In genomic region chr6:111849298-111849697, GRCh38 we compare ENCODE assay signal across 20 cellular contexts. TPM values are rescaled to one million over a fixed set of nuclear protein-coding genes. Genes with fewer than 3 reads are reported as not detected.
A peak's percentile ranks its signal among the peaks of the same experiment; 100 is the strongest.
DNase-seq lines count a peak whose midpoint lies in the region; ATAC-seq and TF ChIP-seq lines count a peak whose summit lies in the region.
"Had no signal": no experiment of that assay in that cellular context is flagged by ENCODE, and none has a peak within 500 bp of the region (broad histone marks: within the 10 kb centered on the region; RNA-seq: fewer than 3 reads in every experiment).

No MANE protein-coding gene starts in this region.

- H3K4me1 ChIP-seq in mammary epithelial cell (ENCODE audit: insufficient read depth, low read length): peaks cover 9% of the 10 kb centered on the region

- no peak overlapping the region for H3K4me3 ChIP-seq in mammary epithelial cell (replicated peaks in 1 of 3; ENCODE audit: insufficient read depth in 1 of 3, low read depth in 2 of 3, low read length in 3 of 3)
- H3K4me3 ChIP-seq: GM12878 had no signal

- H3K27me3 Mint-ChIP-seq in activated CD4-positive, alpha-beta T cell treated with anti-CD3 and anti-CD28 coated beads, Interleukin-2, amount 10 ng/mL, durations not matched to agents 7 days and 5 days: no peaks in the 10 kb centered on the region
- H3K27me3 Mint-ChIP-seq in CD4-positive, alpha-beta T cell: no peaks in the 10 kb centered on the region
- no peaks in the 10 kb centered on the region for H3K27me3 Mint-ChIP-seq in activated naive CD8-positive, alpha-beta T cell treated with anti-CD3 and anti-CD28 coated beads for 36 hours
- H3K27me3 Mint-ChIP-seq in immature natural killer cell (ENCODE audit: low read depth in 3 of 3) (peaks cover 4 to 34% (median 14%) of the 10 kb centered on the region in 3 donors), mesothelial cell of epicardium (ENCODE audit: low read depth) (no peaks in the 10 kb centered on the region)

- H3K4me1 Mint-ChIP-seq in activated CD4-positive, alpha-beta T cell treated with anti-CD3 and anti-CD28 coated beads, Interleukin-2, amount 10 ng/mL, durations not matched to agents 7 days and 5 days: peaks cover 51% of the 10 kb centered on the region
- peaks cover 55% of the 10 kb centered on the region for H3K4me1 Mint-ChIP-seq in CD4-positive, alpha-beta T cell (ENCODE audit: low read depth)
- H3K4me1 Mint-ChIP-seq in activated naive CD8-positive, alpha-beta T cell treated with anti-CD3 and anti-CD28 coated beads for 36 hours: peaks cover 51% of the 10 kb centered on the region
- H3K4me1 Mint-ChIP-seq in immature natural killer cell (peaks cover 0 to 96% of the 10 kb centered on the region in 2 donors), mesothelial cell of epicardium (peaks cover 42% of the 10 kb centered on the region)

- H2AFZ ChIP-seq in mammary epithelial cell (ENCODE audit: low read depth, low read length): no peak overlapping the region

- TF ChIP-seq CTCF in CD4-positive, alpha-beta T cell (IDR thresholded peaks at IDR 0.05): no peak
- TF ChIP-seq CTCF in mammary epithelial cell (conservative IDR thresholded peaks at IDR 0.05 in 1 of 2, IDR thresholded peaks at IDR 0.05 in 1 of 2; ENCODE audit: extremely low read depth in 1 of 2, insufficient read depth in 1 of 2, low read depth in 1 of 2, low read length in 2 of 2) (no peak), mesothelial cell of epicardium (IDR thresholded peaks at IDR 0.05; ENCODE audit: unreplicated experiment) (no peak)

- dilution Hi-C loops in mammary epithelial cell (cut with HindIII; ENCODE audit: low sequenced_read_pairs): no loop called here

- H3K79me2 ChIP-seq in mammary epithelial cell (ENCODE audit: insufficient read depth, low read length): peaks cover 75% of the 10 kb centered on the region

- no peaks in the 10 kb centered on the region for H3K9me3 Mint-ChIP-seq in activated CD4-positive, alpha-beta T cell treated with anti-CD3 and anti-CD28 coated beads, Interleukin-2, amount 10 ng/mL, durations not matched to agents 7 days and 5 days
- no peaks in the 10 kb centered on the region for H3K9me3 Mint-ChIP-seq in CD4-positive, alpha-beta T cell
- H3K9me3 Mint-ChIP-seq in activated naive CD8-positive, alpha-beta T cell treated with anti-CD3 and anti-CD28 coated beads for 36 hours: no peaks in the 10 kb centered on the region
- H3K9me3 Mint-ChIP-seq in immature natural killer cell (no peaks in the 10 kb centered on the region), mesothelial cell of epicardium (no peaks in the 10 kb centered on the region)

- peaks cover 57% of the 10 kb centered on the region for H3K36me3 Mint-ChIP-seq in activated CD4-positive, alpha-beta T cell treated with anti-CD3 and anti-CD28 coated beads, Interleukin-2, amount 10 ng/mL, durations not matched to agents 7 days and 5 days (ENCODE audit: low read depth)
- H3K36me3 Mint-ChIP-seq in CD4-positive, alpha-beta T cell (ENCODE audit: low read depth): peaks cover 54% of the 10 kb centered on the region
- peaks cover 73% of the 10 kb centered on the region for H3K36me3 Mint-ChIP-seq in activated naive CD8-positive, alpha-beta T cell treated with anti-CD3 and anti-CD28 coated beads for 36 hours
- peaks cover 0 to 4% (median 3%) of the 10 kb centered on the region in 3 donors for H3K36me3 Mint-ChIP-seq in immature natural killer cell
- no peaks in the 10 kb centered on the region for H3K36me3 Mint-ChIP-seq in mesothelial cell of epicardium

- DNase-seq in activated CD4-positive, alpha-beta T cell treated with anti-CD3 and anti-CD28 coated beads, Interleukin-2, amount 10 ng/mL, durations not matched to agents 7 days and 5 days: no peak
- DNase-seq in activated CD4-positive, alpha-beta T cell treated with anti-CD3 and anti-CD28 coated beads for 48 hours: no peak
- DNase-seq in CD4-positive, alpha-beta T cell: no peak
- no peak for DNase-seq in activated naive CD8-positive, alpha-beta T cell treated with anti-CD3 and anti-CD28 coated beads for 36 hours
- DNase-seq in immature natural killer cell (no peak), ecto neural progenitor cell (ENCODE audit: low spot score) (no peak), mammary epithelial cell (no peak), mesothelial cell of epicardium (ENCODE audit: low spot score in 2 of 2, unreplicated experiment in 2 of 2) (no peak)
- DNase-seq: activated CD4-positive, alpha-beta T cell treated with anti-CD3 and anti-CD28 coated beads for 4 hours; BE2C; DMS153; foreskin keratinocyte; GF-D8; kidney glomerular epithelial cell; mesenchymal stem cell; NCI-H1105; NCI-H2081 treated with DMSO at 0.1 percent for 48 hours; NCI-H510A treated with DMSO at 0.1 percent for 48 hours; stimulated activated CD4-positive, alpha-beta T cell treated with anti-CD3 and anti-CD28 coated beads, Interleukin-4, amount 100 ng/mL, for 4 hours had no signal

- no peak overlapping the region for H3K4me2 ChIP-seq in mammary epithelial cell (ENCODE audit: insufficient read depth, low read depth, low read length)

- 95% methylated on average over 5 of the region's 5 CpGs for WGBS in mammary epithelial cell (ENCODE audit: low coverage, missing lambda C conversion rate)

- no peak for ATAC-seq in CD4-positive, alpha-beta T cell (ENCODE audit: poor library complexity)
- ATAC-seq: foreskin keratinocyte, GM12878 had no signal

- no peak overlapping the region for H3K9ac ChIP-seq in mammary epithelial cell (ENCODE audit: insufficient read depth, low read length)

- no peak overlapping the region for H3K4me3 Mint-ChIP-seq in activated CD4-positive, alpha-beta T cell treated with anti-CD3 and anti-CD28 coated beads, Interleukin-2, amount 10 ng/mL, durations not matched to agents 7 days and 5 days
- H3K4me3 Mint-ChIP-seq in CD4-positive, alpha-beta T cell: peak overlapping the region; percentile 75
- H3K4me3 Mint-ChIP-seq in activated naive CD8-positive, alpha-beta T cell treated with anti-CD3 and anti-CD28 coated beads for 36 hours: no peak overlapping the region
- peak overlapping the region; percentile 23 to 67 (median 42) for H3K4me3 Mint-ChIP-seq in immature natural killer cell
- H3K4me3 Mint-ChIP-seq in mesothelial cell of epicardium: no peak overlapping the region

- POLR2A ChIA-PET in activated CD4-positive, alpha-beta T cell treated with anti-CD3 and anti-CD28 coated beads, Interleukin-2, amount 10 ng/mL, durations not matched to agents 7 days and 5 days (lab: Charles Lee): no interaction called here
- POLR2A ChIA-PET in CD4-positive, alpha-beta T cell (lab: Charles Lee): interaction anchor here (1.6 kb wide), 1 partner anchor 24 kb away, joined by 6 read pairs; the partner anchor contains the start of gene FYN

- CTCF ChIA-PET in activated CD4-positive, alpha-beta T cell treated with anti-CD3 and anti-CD28 coated beads, Interleukin-2, amount 10 ng/mL, durations not matched to agents 7 days and 5 days (lab: Charles Lee): interaction anchor here (0.9 to 2.0 kb wide), 3 partner anchors 21 to 85 kb away, joined by 3 to 7 read pairs (median 3); partner anchors contain the start of gene FYN
- CTCF ChIA-PET in CD4-positive, alpha-beta T cell (lab: Charles Lee): interaction anchor here (0.9 kb wide), 1 partner anchor 9 kb away, joined by 3 read pairs; no protein-coding TSS in a partner anchor
- CTCF ChIA-PET in mammary epithelial cell (lab: Charles Lee; ENCODE audit: low non-redundant PET): no interaction called here

- H3K36me3 ChIP-seq in mammary epithelial cell (ENCODE audit: insufficient read depth, low read length): no peaks in the 10 kb centered on the region

- BruUV-seq in mammary epithelial cell (replicated peaks; lab: Mats Ljungman, UMichigan): no TSS peak

- no peaks in the 10 kb centered on the region for H4K20me1 ChIP-seq in mammary epithelial cell (ENCODE audit: insufficient read depth, low read length)

- intact Hi-C loops in CD4-positive, alpha-beta T cell (cut with DNase I, micrococcal nuclease): no loop called here
- intact Hi-C loops in mammary epithelial cell (cut with micrococcal nuclease): no loop called here

- no peaks in the 10 kb centered on the region for H3K27me3 ChIP-seq in CD4-positive, alpha-beta T cell (ENCODE audit: control insufficient read depth, insufficient read depth, low read length)
- H3K27me3 ChIP-seq in mammary epithelial cell (ENCODE audit: insufficient read depth, low read length): no peaks in the 10 kb centered on the region
- H3K27me3 ChIP-seq: BE2C, foreskin keratinocyte had no signal

- no peaks in the 10 kb centered on the region for H3K9me3 ChIP-seq in CD4-positive, alpha-beta T cell (ENCODE audit: control insufficient read depth, low read length)
- H3K9me3 ChIP-seq in mammary epithelial cell (replicated peaks; ENCODE audit: insufficient read depth, low read length): no peaks in the 10 kb centered on the region
- H3K9me3 ChIP-seq: BE2C had no signal

- peak overlapping the region; percentile 74 for H3K27ac Mint-ChIP-seq in activated CD4-positive, alpha-beta T cell treated with anti-CD3 and anti-CD28 coated beads, Interleukin-2, amount 10 ng/mL, durations not matched to agents 7 days and 5 days
- no peak overlapping the region for H3K27ac Mint-ChIP-seq in CD4-positive, alpha-beta T cell
- peak overlapping the region; percentile 49 for H3K27ac Mint-ChIP-seq in activated naive CD8-positive, alpha-beta T cell treated with anti-CD3 and anti-CD28 coated beads for 36 hours
- H3K27ac Mint-ChIP-seq in immature natural killer cell: peak overlapping the region; percentile 70 to 88 (median 86)
- no peak overlapping the region for H3K27ac Mint-ChIP-seq in mesothelial cell of epicardium

- H3K27ac ChIP-seq in CD4-positive, alpha-beta T cell (ENCODE audit: low read depth, low read length): no peak overlapping the region
- no peak overlapping the region for H3K27ac ChIP-seq in mammary epithelial cell (ENCODE audit: insufficient read depth, low read depth, low read length)
- H3K27ac ChIP-seq: foreskin keratinocyte had no signal

- in situ Hi-C loops in mammary epithelial cell (cut with MboI; ENCODE audit: low sequenced_read_pairs in 2 of 2): no loop called here

RNA-seq across cellular contexts. Expression of gene FYN, which starts 24.0 kb away (rescaled TPM):
- total RNA-seq in activated CD4-positive, alpha-beta T cell treated with anti-CD3 and anti-CD28 coated beads, Interleukin-2, amount 10 ng/mL, durations not matched to agents 7 days and 5 days: 100 to 1,000 TPM; 179 to 225 TPM
- 100 to 1,000 TPM; 419 TPM for total RNA-seq in CD4-positive, alpha-beta T cell
- 100 to 1,000 TPM; 390 to 395 TPM for total RNA-seq in activated naive CD8-positive, alpha-beta T cell treated with anti-CD3 and anti-CD28 coated beads for 36 hours
- polyA plus RNA-seq in immature natural killer cell (100 to 1,000 TPM; 358 to 488 (median 414) TPM), mammary epithelial cell (48.3 TPM)
- total RNA-seq in mammary epithelial cell (100 to 1,000 TPM in 1 of 2 donors, 10 to 100 TPM in 1; 58.0 to 136 TPM), mesothelial cell of epicardium (104 to 123 TPM (median 115 TPM) in 3 replicates)
- polyA minus RNA-seq in mammary epithelial cell: 82.9 TPM

Comparison
In these comparisons a context has a peak if more than half of its experiments do, and no peak if none do; other contexts are left out.
1. H3K27ac Mint-ChIP-seq: peak in activated CD4-positive, alpha-beta T cell treated with anti-CD3 and anti-CD28 coated beads, Interleukin-2, amount 10 ng/mL, durations not matched to agents 7 days and 5 days (single experiment), activated naive CD8-positive, alpha-beta T cell treated with anti-CD3 and anti-CD28 coated beads for 36 hours (single experiment) and immature natural killer cell (6 of 6); none in CD4-positive, alpha-beta T cell (single experiment) and mesothelial cell of epicardium (single experiment).
2. H3K4me3 Mint-ChIP-seq: peak in CD4-positive, alpha-beta T cell (single experiment) and immature natural killer cell (5 of 5); none in activated CD4-positive, alpha-beta T cell treated with anti-CD3 and anti-CD28 coated beads, Interleukin-2, amount 10 ng/mL, durations not matched to agents 7 days and 5 days (single experiment), activated naive CD8-positive, alpha-beta T cell treated with anti-CD3 and anti-CD28 coated beads for 36 hours (single experiment) and mesothelial cell of epicardium (single experiment).